ENCODE assay signal across 10 cellular contexts in the genomic region with DNA sequence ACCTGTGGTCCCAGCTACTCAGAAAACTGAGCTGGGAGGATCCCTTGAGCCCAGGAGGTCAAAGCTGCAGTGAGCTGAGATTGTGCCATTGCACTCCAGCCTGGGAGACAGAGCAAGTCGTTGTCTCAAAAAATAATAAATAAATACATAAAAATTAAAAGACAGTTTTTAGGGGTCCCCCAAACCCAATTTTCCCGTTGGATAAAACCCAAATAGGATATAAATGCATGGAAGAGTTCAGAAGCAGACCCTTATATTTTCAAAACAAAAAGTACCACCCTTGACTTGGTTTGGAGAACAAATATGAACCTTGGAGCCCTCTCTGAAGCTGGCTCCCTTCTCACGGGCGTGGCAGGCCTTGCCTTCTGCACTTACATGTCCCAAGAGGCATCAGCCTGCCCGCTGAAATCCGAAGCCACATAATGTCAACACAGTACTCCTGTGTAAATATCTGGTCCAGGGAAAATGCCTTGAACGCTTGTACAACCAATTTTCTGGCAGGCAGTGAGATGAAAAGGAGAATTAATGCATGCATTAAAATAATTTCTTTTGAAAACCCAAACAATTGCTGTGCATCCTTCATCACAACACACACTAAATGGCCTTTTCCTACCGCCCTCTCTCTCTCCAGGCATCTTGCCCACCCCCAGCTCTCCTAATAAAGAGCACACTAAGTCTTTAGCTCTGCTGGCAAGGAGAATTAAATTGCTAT. TPM values are rescaled to one million over a fixed set of nuclear protein-coding genes. Genes with fewer than 3 reads are reported as not detected.
DNase-seq lines count a peak whose midpoint lies in the region; ATAC-seq and TF ChIP-seq lines count a peak whose summit lies in the region.
"Had no signal": no experiment of that assay in that cellular context is flagged by ENCODE, and none has a peak within 500 bp of the region (broad histone marks: within the 10 kb centered on the region; RNA-seq: fewer than 3 reads in every experiment).

No MANE protein-coding gene starts in this region.

- H3K4me1 Mint-ChIP-seq in activated naive CD8-positive, alpha-beta T cell treated with anti-CD3 and anti-CD28 coated beads for 36 hours, result no peaks in the 10 kb centered on the region

- H3K4me1 ChIP-seq in RWPE2 (ENCODE audit: insufficient read depth, poor library complexity, severe bottlenecking) (no peaks in the 10 kb centered on the region), mucosa of rectum (ENCODE audit: control insufficient read depth in 2 of 2, insufficient read depth in 2 of 2, low read length in 2 of 2) (peaks cover 8 to 28% of the 10 kb centered on the region in 2 donors), vagina (peaks cover 44% of the 10 kb centered on the region)

- peaks cover 3% of the 10 kb centered on the region for H3K27me3 Mint-ChIP-seq in activated naive CD8-positive, alpha-beta T cell treated with anti-CD3 and anti-CD28 coated beads for 36 hours

- H3K27ac ChIP-seq in RWPE2 (ENCODE audit: poor library complexity, severe bottlenecking), result no peak overlapping the region
- H3K27ac ChIP-seq in mucosa of rectum (ENCODE audit: low read depth in 2 of 2, low read length in 2 of 2), result peak overlapping the region; percentile 7 to 48
- no peak overlapping the region for H3K27ac ChIP-seq in vagina
- H3K27ac ChIP-seq: SK-N-MC had no signal

- TF ChIP-seq CTCF in RWPE2 (IDR thresholded peaks at IDR 0.05; ENCODE audit: poor library complexity, severe bottlenecking) (no peak), vagina (IDR thresholded peaks at IDR 0.05) (no peak)

- DNase-seq in DMS 273 (lab: John Stamatoyannopoulos, UW; ENCODE audit: unreplicated experiment) (peak; percentile 88), NCI-H128 (lab: John Stamatoyannopoulos, UW; ENCODE audit: unreplicated experiment) (peak; percentile 62), RWPE2 (ENCODE audit: low spot score) (no peak), MV-4-11 (lab: John Stamatoyannopoulos, UW) (no peak), vagina (ENCODE audit: extremely low spot score in 2 of 2) (no peak)
- DNase-seq in activated naive CD8-positive, alpha-beta T cell treated with anti-CD3 and anti-CD28 coated beads for 36 hours, result no peak
- DNase-seq: posterior cingulate gyrus had no signal

- H3K27me3 ChIP-seq in RWPE2 (ENCODE audit: insufficient read depth, poor library complexity, severe bottlenecking) (no peaks in the 10 kb centered on the region), mucosa of rectum (ENCODE audit: control insufficient read depth in 2 of 2, insufficient read depth in 2 of 2, low read length in 2 of 2) (no peaks in the 10 kb centered on the region), vagina (no peaks in the 10 kb centered on the region)

- H3K9me3 ChIP-seq in RWPE2 (ENCODE audit: severe bottlenecking) (no peaks in the 10 kb centered on the region), mucosa of rectum (ENCODE audit: control insufficient read depth in 2 of 2, low read length in 2 of 2) (no peaks in the 10 kb centered on the region), vagina (no peaks in the 10 kb centered on the region)

- no peak overlapping the region for H3K9ac ChIP-seq in mucosa of rectum (ENCODE audit: low read depth in 1 of 2, low read length in 2 of 2)

- no peak for TF ChIP-seq POLR2A in vagina (IDR thresholded peaks at IDR 0.05)

- peak; percentile 72 for ATAC-seq in RWPE2 (ENCODE audit: low read depth)
- ATAC-seq in GM21360 (IDR thresholded peaks at IDR 0.05; ENCODE audit: unreplicated experiment), result no peak

- intact Hi-C loops in vagina (cut with DNase I), result no loop called here

- no peaks in the 10 kb centered on the region for H3K36me3 Mint-ChIP-seq in activated naive CD8-positive, alpha-beta T cell treated with anti-CD3 and anti-CD28 coated beads for 36 hours

- no peaks in the 10 kb centered on the region for H3K9me3 Mint-ChIP-seq in activated naive CD8-positive, alpha-beta T cell treated with anti-CD3 and anti-CD28 coated beads for 36 hours

- no peak overlapping the region for H3K4me3 ChIP-seq in RWPE2 (ENCODE audit: severe bottlenecking)
- H3K4me3 ChIP-seq in mucosa of rectum (ENCODE audit: low read length in 2 of 2), result no peak overlapping the region
- no peak overlapping the region for H3K4me3 ChIP-seq in vagina
- H3K4me3 ChIP-seq: SK-N-MC had no signal

- H3K27ac Mint-ChIP-seq in activated naive CD8-positive, alpha-beta T cell treated with anti-CD3 and anti-CD28 coated beads for 36 hours, result no peak overlapping the region

- no peak overlapping the region for H3K4me3 Mint-ChIP-seq in activated naive CD8-positive, alpha-beta T cell treated with anti-CD3 and anti-CD28 coated beads for 36 hours

- H3K36me3 ChIP-seq in RWPE2 (ENCODE audit: low read depth), result no peaks in the 10 kb centered on the region
- H3K36me3 ChIP-seq in mucosa of rectum (ENCODE audit: control insufficient read depth in 2 of 2, insufficient read depth in 2 of 2, low read length in 2 of 2), result no peaks in the 10 kb centered on the region
- H3K36me3 ChIP-seq in vagina, result no peaks in the 10 kb centered on the region

RNA-seq across cellular contexts. Expression of gene PARD3, which starts 46.4 kb away (rescaled TPM):
- 95.5 TPM for total RNA-seq in vagina
- 1 to 10 TPM; 1.3 to 1.9 TPM for total RNA-seq in activated naive CD8-positive, alpha-beta T cell treated with anti-CD3 and anti-CD28 coated beads for 36 hours

Comparison
In these comparisons a context has a peak if more than half of its experiments do, and no peak if none do; other contexts are left out.
1. DNase-seq: peak in DMS 273 (single experiment) and NCI-H128 (single experiment); none in RWPE2 (single experiment), MV-4-11 (single experiment), vagina (0 of 2) and activated naive CD8-positive, alpha-beta T cell treated with anti-CD3 and anti-CD28 coated beads for 36 hours (single experiment).
2. H3K27ac ChIP-seq: peak in mucosa of rectum (2 of 2); none in RWPE2 (single experiment) and vagina (single experiment).
3. RNA of gene PARD3, which starts 46.4 kb away (total RNA-seq): 95.5 TPM in vagina (single experiment); 1.3 to 1.9 TPM in activated naive CD8-positive, alpha-beta T cell treated with anti-CD3 and anti-CD28 coated beads for 36 hours; every median in the first group is over 10 times any median in the second.